In the genomic region with DNA sequence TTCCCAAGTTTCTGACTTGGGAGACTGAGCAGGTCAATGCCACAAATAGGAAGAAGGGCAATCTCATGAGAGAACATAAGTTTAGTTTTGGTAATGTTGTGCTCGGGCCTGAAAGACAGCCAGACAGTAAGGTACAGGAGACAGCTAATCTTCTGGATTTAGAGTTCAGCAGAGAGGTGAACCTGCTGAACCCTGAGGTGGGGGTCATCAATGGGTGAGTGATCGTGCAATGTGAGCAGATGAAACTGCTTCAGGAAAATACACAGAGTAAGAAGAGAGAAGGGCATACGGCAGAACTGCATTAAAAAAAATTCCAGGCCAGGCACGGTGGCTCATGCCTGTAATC, we compare ENCODE assay signal across 8 cellular contexts. TPM values are rescaled to one million over a fixed set of nuclear protein-coding genes. Genes with fewer than 3 reads are reported as not detected.
DNase-seq lines count a peak whose midpoint lies in the region; ATAC-seq and TF ChIP-seq lines count a peak whose summit lies in the region.

No MANE protein-coding gene starts in this region.

- peaks cover 28% of the 10 kb centered on the region for H3K4me1 ChIP-seq in osteoblast (ENCODE audit: insufficient read depth, low read length)

- peaks cover 3% of the 10 kb centered on the region for H3K36me3 ChIP-seq in osteoblast (ENCODE audit: insufficient read depth, low read length)

- H3K27ac ChIP-seq in osteoblast (ENCODE audit: low read depth, low read length) = peak overlapping the region; percentile 96

- H4K20me1 ChIP-seq in osteoblast (ENCODE audit: insufficient read depth, low read length) = no peaks in the 10 kb centered on the region

- no peaks in the 10 kb centered on the region for H3K27me3 ChIP-seq in osteoblast (ENCODE audit: insufficient read depth, low read length)

- ATAC-seq in HG02970 (IDR thresholded peaks at IDR 0.05; ENCODE audit: low FRiP score, unreplicated experiment) (peak; percentile 13), GM19467 (IDR thresholded peaks at IDR 0.05; ENCODE audit: unreplicated experiment) (no peak)

- H3K4me3 ChIP-seq in GM12864 (ENCODE audit: low read depth, low read length) (peak overlapping the region; percentile 42), osteoblast (ENCODE audit: insufficient read depth, low read length) (peak overlapping the region; percentile 4)

- peak overlapping the region; percentile 88 for H3K4me2 ChIP-seq in osteoblast (ENCODE audit: insufficient read depth, low read length)

- no peak for TF ChIP-seq CTCF in GM12864 (IDR thresholded peaks at IDR 0.05; ENCODE audit: low read depth, low read length, missing control alignments)
- no peak for TF ChIP-seq CTCF in osteoblast (IDR thresholded peaks at IDR 0.05; ENCODE audit: extremely low read depth, low read depth, low read length)

- peak overlapping the region; percentile 51 for H2AFZ ChIP-seq in osteoblast (ENCODE audit: low read length)

- H3K79me2 ChIP-seq in osteoblast (ENCODE audit: insufficient read depth, low read length) = peaks cover 45% of the 10 kb centered on the region

- H3K9me3 ChIP-seq in osteoblast (ENCODE audit: low read depth, low read length) = no peaks in the 10 kb centered on the region

- DNase-seq in GM12864 (ENCODE audit: low read depth) = no peak
- peak; percentile 58 for DNase-seq in astrocyte of the hippocampus (ENCODE audit: low read depth, low spot score)
- DNase-seq in osteoblast (ENCODE audit: insufficient read length, low spot score, missing footprints) = no peak
- no peak for DNase-seq in islet precursor cell
- no peak for DNase-seq in superior temporal gyrus (ENCODE audit: extremely low spot score)
- DNase-seq in DMS 273 treated with DMSO at 0.1 percent for 48 hours (lab: John Stamatoyannopoulos, UW) = no peak

RNA-seq across cellular contexts. Expression of a gene that starts 23.3 kb away (rescaled TPM):
- 19.7 and 23.2 TPM in 2 replicates for total RNA-seq in osteoblast

RNA-seq across cellular contexts. Expression of a gene that starts 36.2 kb away (rescaled TPM):
- 41.3 and 42.0 TPM in 2 replicates for total RNA-seq in osteoblast
